In genomic region chr2:190648289-190649034, GRCh38 we compare ENCODE assay signal across 8 cellular contexts. TPM values are rescaled to one million over a fixed set of nuclear protein-coding genes. Genes with fewer than 3 reads are reported as not detected.
DNase-seq lines count a peak whose midpoint lies in the region; ATAC-seq, FAIRE-seq and TF ChIP-seq lines count a peak whose summit lies in the region.

No MANE protein-coding gene starts in this region.

- peaks cover 35% of the 10 kb centered on the region for H3K79me2 ChIP-seq in GM23338 (replicated peaks; ENCODE audit: insufficient read depth)

- no peaks in the 10 kb centered on the region for H3K36me3 Mint-ChIP-seq in GM23338 (ENCODE audit: low read depth)

- peak; percentile 72 for ATAC-seq in GM23338

- H3K4me1 Mint-ChIP-seq in GM23338: peaks cover 19% of the 10 kb centered on the region; the same call in 2 of the 3 replicates

- H3K27ac ChIP-seq in GM23338 (ENCODE audit: low read depth): no peak overlapping the region
- H3K27ac ChIP-seq in substantia nigra (ENCODE audit: low read depth, low read length, poor library complexity, severe bottlenecking): peak overlapping the region; percentile 88

- H3K27me3 ChIP-seq in GM23338 (ENCODE audit: insufficient read depth): peaks cover 31% of the 10 kb centered on the region

- H3K27me3 Mint-ChIP-seq in GM23338 (ENCODE audit: insufficient read depth, low read depth, poor library complexity): peaks cover 4% of the 10 kb centered on the region

- H2AFZ ChIP-seq in GM23338: peak overlapping the region; percentile 86

- no peaks in the 10 kb centered on the region for H3K9me2 ChIP-seq in GM23338 (ENCODE audit: insufficient read depth)

- H3K4me3 ChIP-seq in GM23338 (peak overlapping the region; percentile 72), LNCaP clone FGC (ENCODE audit: low read depth, low read length) (peak overlapping the region; percentile 55)

- TF ChIP-seq CTCF in GM23338 (conservative IDR thresholded peaks at IDR 0.05; ENCODE audit: low read depth in 2 of 2) (no peak), LNCaP clone FGC (IDR thresholded peaks at IDR 0.05; ENCODE audit: control insufficient read depth, extremely low read depth, insufficient read depth) (no peak)

- H3K4me3 Mint-ChIP-seq in GM23338: peak overlapping the region; percentile 80

- no peak overlapping the region for H3K27ac Mint-ChIP-seq in GM23338

- H4K20me1 ChIP-seq in GM23338 (replicated peaks; ENCODE audit: insufficient read depth): 0 out of 2 replicates have a peak, but pooled peaks cover 5% of the 10 kb centered on the region

- no peak for FAIRE-seq in frontal cortex (lab: Jason Lieb, UNC)

- H3K4me2 ChIP-seq in GM23338: peak overlapping the region; percentile 90

- H3K4me1 ChIP-seq in GM23338 (ENCODE audit: insufficient read depth): peaks cover 11% of the 10 kb centered on the region; the same call in 1 of the 2 replicates

- DNase-seq in EL (peak; percentile 89), GM23338 (ENCODE audit: low spot score) (peak; percentile 76), LNCaP clone FGC (ENCODE audit: low read depth) (no peak), SHP77 treated with DMSO at 0.1 percent for 48 hours (lab: John Stamatoyannopoulos, UW) (peak; percentile 63), frontal cortex (ENCODE audit: low spot score in 2 of 2) (peak; percentile 94 to 99), non-pigmented ciliary epithelial cell (ENCODE audit: low read depth) (peak; percentile 54), substantia nigra (lab: John Stamatoyannopoulos, UW) (peak; percentile 53 to 99 (median 87))
- peak; percentile 35 to 88 (median 67) for DNase-seq in activated naive CD4-positive, alpha-beta T cell (lab: John Stamatoyannopoulos, UW)

- H3K36me3 ChIP-seq in GM23338 (ENCODE audit: insufficient read depth): no peaks in the 10 kb centered on the region

- H3F3A ChIP-seq in GM23338 (replicated peaks; ENCODE audit: low read depth): 0 out of 2 replicates have a peak, but pooled peaks cover 7% of the 10 kb centered on the region

- H3K9me3 Mint-ChIP-seq in GM23338: no peaks in the 10 kb centered on the region

TF ChIP-seq in GM23338, 12 proteins besides CTCF, POLR2A, EP300 and RAD21:
- TF ChIP-seq POLR2AphosphoS5 (IDR thresholded peaks at IDR 0.05; ENCODE audit: low read depth) (peak; percentile 42), CREB1 (CRISPR knock-in tag; IDR thresholded peaks at IDR 0.05; ENCODE audit: low read depth) (no peak), EZH2 (IDR thresholded peaks at IDR 0.05; ENCODE audit: low read depth, unreplicated experiment) (no peak)

RNA-seq across cellular contexts. Expression of gene NAB1, which starts 0.4 kb away (rescaled TPM):
- 35.9 and 40.2 TPM in 2 replicates for total RNA-seq in GM23338 (2014; rRNA removed; shearing (Covaris generic))
- 8.3 and 10.4 TPM in 2 replicates for polyA plus RNA-seq in GM23338 (2016; fragmentation: Nextera tagmentation; extraction: Ambion mirVana)
- total RNA-seq in frontal cortex: 57.5 TPM
